In the genomic region with DNA sequence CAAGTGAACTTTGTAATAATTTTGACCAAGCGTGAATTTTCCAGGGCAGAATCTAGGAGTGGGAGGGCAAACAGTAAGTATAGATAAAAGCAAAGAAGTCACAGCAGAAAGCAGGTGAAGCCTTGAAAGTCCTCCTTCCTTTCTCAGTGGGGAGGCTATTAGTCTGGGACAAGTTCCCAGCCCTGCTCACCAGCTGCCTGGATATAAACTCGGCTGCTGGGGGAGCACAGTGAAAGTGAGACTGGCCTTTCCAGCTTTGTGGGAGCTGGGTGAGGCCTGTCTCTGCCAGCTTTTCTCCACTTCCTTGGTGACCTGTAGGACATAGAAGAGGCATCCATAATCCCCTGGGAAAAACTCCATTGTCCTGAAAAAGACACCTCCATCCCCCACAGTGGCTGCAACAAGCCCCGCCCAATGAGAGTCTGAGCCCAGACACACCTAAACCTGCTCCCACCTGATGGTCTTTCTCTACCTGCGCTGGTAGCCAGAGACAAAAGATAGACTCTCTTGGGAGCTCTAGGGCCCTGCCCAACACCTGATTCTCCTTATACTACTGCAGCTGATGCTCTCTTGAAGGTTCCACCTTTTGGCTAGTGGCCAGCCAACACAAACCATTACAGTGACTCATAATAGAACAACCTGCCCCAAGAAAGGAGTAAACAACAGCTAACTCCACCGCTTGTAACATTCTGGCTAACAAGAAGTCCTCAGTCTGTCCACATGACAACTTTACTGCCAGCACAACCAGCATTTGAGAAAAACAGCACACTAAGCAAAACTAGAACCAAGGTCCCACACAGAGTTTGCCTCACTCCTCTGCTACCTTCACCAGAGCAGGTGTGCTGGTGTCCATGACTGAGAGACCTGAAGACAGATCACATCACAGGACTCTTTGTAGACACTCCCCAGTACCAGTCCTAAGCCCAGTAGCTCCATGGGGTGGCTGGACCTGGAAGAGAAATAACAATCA, we compare ENCODE assay signal across 14 cellular contexts.
A peak's percentile ranks its signal among the peaks of the same experiment; 100 is the strongest.
DNase-seq lines count a peak whose midpoint lies in the region; ATAC-seq and TF ChIP-seq lines count a peak whose summit lies in the region.
"Had no signal": no experiment of that assay in that cellular context is flagged by ENCODE, and none has a peak within 500 bp of the region (broad histone marks: within the 10 kb centered on the region; RNA-seq: fewer than 3 reads in every experiment).

No MANE protein-coding gene starts in this region.

- H3F3A ChIP-seq in smooth muscle cell (ENCODE audit: low read depth) = no peaks in the 10 kb centered on the region

- no peak overlapping the region for H3K9ac ChIP-seq in smooth muscle cell (ENCODE audit: low read depth)

- in situ Hi-C loops in GM13976 (cut with MboI; ENCODE audit: low sequenced_read_pairs, unreplicated experiment) = no loop called here

- TF ChIP-seq RAD21 in Ishikawa (IDR thresholded peaks at IDR 0.05; ENCODE audit: low read depth) = no peak

- H3K36me3 ChIP-seq in hepatocyte (replicated peaks; ENCODE audit: insufficient read depth, low read depth) (no peaks in the 10 kb centered on the region), smooth muscle cell (ENCODE audit: low read depth) (no peaks in the 10 kb centered on the region)
- H3K36me3 ChIP-seq: heart left ventricle, left ventricle myocardium inferior, vagina had no signal

- H4K20me1 ChIP-seq in hepatocyte (ENCODE audit: insufficient read depth, poor library complexity, severe bottlenecking) = no peaks in the 10 kb centered on the region
- no peaks in the 10 kb centered on the region for H4K20me1 ChIP-seq in smooth muscle cell (ENCODE audit: low read depth)

- H3K4me2 ChIP-seq in hepatocyte = no peak overlapping the region
- no peak overlapping the region for H3K4me2 ChIP-seq in smooth muscle cell

- peak; percentile 46; the same call in 1 of the 2 replicates for TF ChIP-seq EP300 in Ishikawa (IDR thresholded peaks at IDR 0.05; ENCODE audit: borderline replicate concordance)

- H3K27me3 ChIP-seq in hepatocyte (no peaks in the 10 kb centered on the region), smooth muscle cell (ENCODE audit: low read depth) (no peaks in the 10 kb centered on the region)
- H3K27me3 ChIP-seq: heart left ventricle, vagina had no signal

- H3K27ac ChIP-seq in hepatocyte (no peak overlapping the region), smooth muscle cell (ENCODE audit: low read depth) (no peak overlapping the region)
- H3K27ac ChIP-seq: heart left ventricle, left ventricle myocardium inferior, vagina had no signal

- ATAC-seq in activated CD4-positive, CD25-positive, alpha-beta regulatory T cell treated with anti-CD3 and anti-CD28 coated beads, Interleukin-2, amount 50 U/mL, for 24 hours = no peak
- ATAC-seq: activated CD8-positive, alpha-beta T cell treated with anti-CD3 and anti-CD28 coated beads, Interleukin-2, amount 10 ng/mL, durations not matched to agents 7 days and 5 days; heart left ventricle had no signal

- H2AFZ ChIP-seq in hepatocyte (no peak overlapping the region), smooth muscle cell (ENCODE audit: low read depth) (no peak overlapping the region)

- no peaks in the 10 kb centered on the region for H3K9me3 ChIP-seq in hepatocyte (ENCODE audit: low read depth)
- H3K9me3 ChIP-seq in smooth muscle cell (replicated peaks; ENCODE audit: low read depth) = no peaks in the 10 kb centered on the region
- H3K9me3 ChIP-seq: vagina had no signal

- TF ChIP-seq CTCF in hepatocyte (IDR thresholded peaks at IDR 0.05; ENCODE audit: poor library complexity) = no peak
- no peak for TF ChIP-seq CTCF in GM13976 (IDR thresholded peaks at IDR 0.05; ENCODE audit: borderline replicate concordance, control extremely low read depth, extremely low read depth, insufficient read depth, missing control alignments)
- no peak for TF ChIP-seq CTCF in smooth muscle cell (IDR thresholded peaks at IDR 0.05; ENCODE audit: borderline replicate concordance, insufficient read depth, poor library complexity, severe bottlenecking)

- no peaks in the 10 kb centered on the region for H3K4me1 ChIP-seq in hepatocyte (ENCODE audit: insufficient read depth)
- no peaks in the 10 kb centered on the region for H3K4me1 ChIP-seq in smooth muscle cell (ENCODE audit: low read depth)
- H3K4me1 ChIP-seq: heart left ventricle, left ventricle myocardium inferior, vagina had no signal

- H3K4me3 ChIP-seq in hepatocyte = no peak overlapping the region
- H3K4me3 ChIP-seq in smooth muscle cell = no peak overlapping the region
- H3K4me3 ChIP-seq: heart left ventricle, left ventricle myocardium inferior, vagina had no signal

- DNase-seq in COR-L47 (lab: John Stamatoyannopoulos, UW) (peak; percentile 91), NCI-H748 treated with DMSO at 0.1 percent for 48 hours (lab: John Stamatoyannopoulos, UW) (peak; percentile 42), hepatocyte (ENCODE audit: low spot score) (peak; percentile 8), GM13976 (ENCODE audit: low spot score) (no peak), smooth muscle cell (lab: John Stamatoyannopoulos, UW; ENCODE audit: unreplicated experiment) (no peak), pons (ENCODE audit: low spot score) (no peak)
- DNase-seq: activated CD8-positive, alpha-beta T cell treated with anti-CD3 and anti-CD28 coated beads, Interleukin-2, amount 10 ng/mL, durations not matched to agents 7 days and 5 days; heart left ventricle; left ventricle myocardium inferior; NCI-H526 treated with DMSO at 0.1 percent for 48 hours; stimulated activated naive CD4-positive, alpha-beta T cell treated with Interleukin-2 at 50 U/mL for 16 hours had no signal

- WGBS in hepatocyte (ENCODE audit: low lambda C conversion rate, missing lambda C conversion rate) = 80% methylated on average over 5 of the region's 5 CpGs
- WGBS in smooth muscle cell (ENCODE audit: low lambda C conversion rate) = 88% methylated on average over 5 of the region's 5 CpGs

- H3K79me2 ChIP-seq in hepatocyte (no peaks in the 10 kb centered on the region), smooth muscle cell (ENCODE audit: low read depth) (no peaks in the 10 kb centered on the region)

- H3K9me2 ChIP-seq in hepatocyte (replicated peaks; ENCODE audit: insufficient read depth) = no peaks in the 10 kb centered on the region

TF ChIP-seq in Ishikawa, 13 proteins besides CTCF, POLR2A, EP300 and RAD21:
- TF ChIP-seq CEBPB (IDR thresholded peaks at IDR 0.05) = no peak
- peak; percentile 72 for TF ChIP-seq NFIC (IDR thresholded peaks at IDR 0.05)
- TF ChIP-seq, protein P1, sequence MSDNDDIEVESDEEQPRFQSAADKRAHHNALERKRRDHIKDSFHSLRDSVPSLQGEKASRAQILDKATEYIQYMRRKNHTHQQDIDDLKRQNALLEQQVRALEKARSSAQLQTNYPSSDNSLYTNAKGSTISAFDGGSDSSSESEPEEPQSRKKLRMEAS (IDR thresholded peaks at IDR 0.05) = 0 out of 2 replicates have a peak, but pooled peaks have one; percentile 14
- no peak for TF ChIP-seq EGR1 (IDR thresholded peaks at IDR 0.05)
- peak; percentile 58; the same call in 1 of the 2 replicates for TF ChIP-seq TCF12 (IDR thresholded peaks at IDR 0.05; ENCODE audit: low read depth)
- no peak for TF ChIP-seq ZBTB7A (IDR thresholded peaks at IDR 0.05; ENCODE audit: low read depth)
- TF ChIP-seq, protein P2, sequence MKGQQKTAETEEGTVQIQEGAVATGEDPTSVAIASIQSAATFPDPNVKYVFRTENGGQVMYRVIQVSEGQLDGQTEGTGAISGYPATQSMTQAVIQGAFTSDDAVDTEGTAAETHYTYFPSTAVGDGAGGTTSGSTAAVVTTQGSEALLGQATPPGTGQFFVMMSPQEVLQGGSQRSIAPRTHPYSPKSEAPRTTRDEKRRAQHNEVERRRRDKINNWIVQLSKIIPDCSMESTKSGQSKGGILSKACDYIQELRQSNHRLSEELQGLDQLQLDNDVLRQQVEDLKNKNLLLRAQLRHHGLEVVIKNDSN (IDR thresholded peaks at IDR 0.05) = no peak
- TF ChIP-seq CREB1 (IDR thresholded peaks at IDR 0.05; ENCODE audit: low read depth) = no peak
- TF ChIP-seq, protein P3, sequence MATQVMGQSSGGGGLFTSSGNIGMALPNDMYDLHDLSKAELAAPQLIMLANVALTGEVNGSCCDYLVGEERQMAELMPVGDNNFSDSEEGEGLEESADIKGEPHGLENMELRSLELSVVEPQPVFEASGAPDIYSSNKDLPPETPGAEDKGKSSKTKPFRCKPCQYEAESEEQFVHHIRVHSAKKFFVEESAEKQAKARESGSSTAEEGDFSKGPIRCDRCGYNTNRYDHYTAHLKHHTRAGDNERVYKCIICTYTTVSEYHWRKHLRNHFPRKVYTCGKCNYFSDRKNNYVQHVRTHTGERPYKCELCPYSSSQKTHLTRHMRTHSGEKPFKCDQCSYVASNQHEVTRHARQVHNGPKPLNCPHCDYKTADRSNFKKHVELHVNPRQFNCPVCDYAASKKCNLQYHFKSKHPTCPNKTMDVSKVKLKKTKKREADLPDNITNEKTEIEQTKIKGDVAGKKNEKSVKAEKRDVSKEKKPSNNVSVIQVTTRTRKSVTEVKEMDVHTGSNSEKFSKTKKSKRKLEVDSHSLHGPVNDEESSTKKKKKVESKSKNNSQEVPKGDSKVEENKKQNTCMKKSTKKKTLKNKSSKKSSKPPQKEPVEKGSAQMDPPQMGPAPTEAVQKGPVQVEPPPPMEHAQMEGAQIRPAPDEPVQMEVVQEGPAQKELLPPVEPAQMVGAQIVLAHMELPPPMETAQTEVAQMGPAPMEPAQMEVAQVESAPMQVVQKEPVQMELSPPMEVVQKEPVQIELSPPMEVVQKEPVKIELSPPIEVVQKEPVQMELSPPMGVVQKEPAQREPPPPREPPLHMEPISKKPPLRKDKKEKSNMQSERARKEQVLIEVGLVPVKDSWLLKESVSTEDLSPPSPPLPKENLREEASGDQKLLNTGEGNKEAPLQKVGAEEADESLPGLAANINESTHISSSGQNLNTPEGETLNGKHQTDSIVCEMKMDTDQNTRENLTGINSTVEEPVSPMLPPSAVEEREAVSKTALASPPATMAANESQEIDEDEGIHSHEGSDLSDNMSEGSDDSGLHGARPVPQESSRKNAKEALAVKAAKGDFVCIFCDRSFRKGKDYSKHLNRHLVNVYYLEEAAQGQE (IDR thresholded peaks at IDR 0.05; ENCODE audit: low read depth) = no peak
- TF ChIP-seq TAF1 (IDR thresholded peaks at IDR 0.05; ENCODE audit: low read depth) = no peak
- 0 out of 2 replicates have a peak, but pooled peaks have one; percentile 16 for TF ChIP-seq FOXM1 (IDR thresholded peaks at IDR 0.05; ENCODE audit: borderline replicate concordance, low read depth)
- no peak; the same call in 1 of the 2 replicates for TF ChIP-seq TEAD4 (IDR thresholded peaks at IDR 0.05)
- TF ChIP-seq YY1 (IDR thresholded peaks at IDR 0.05; ENCODE audit: low read depth) = 0 out of 2 replicates have a peak, but pooled peaks have one; percentile 29

Comparison
In these comparisons a context has a peak if more than half of its experiments do, and no peak if none do; other contexts are left out.
1. DNase-seq: peak in COR-L47 (single experiment), NCI-H748 treated with DMSO at 0.1 percent for 48 hours (single experiment) and hepatocyte (single experiment); none in GM13976 (single experiment), smooth muscle cell (single experiment) and pons (single experiment).